23 cellular contexts compared by ENCODE assay signal in genomic region chr18:3233433-3234168, GRCh38. TPM values are rescaled to one million over a fixed set of nuclear protein-coding genes. Genes with fewer than 3 reads are reported as not detected.
"Had no signal": no experiment of that assay in that cellular context is flagged by ENCODE, and none has a peak within 500 bp of the region (broad histone marks: within the 10 kb centered on the region; RNA-seq: fewer than 3 reads in every experiment).

No MANE protein-coding gene starts in this region.

- H3K27ac Mint-ChIP-seq: memory B cell; naive B cell; natural killer cell treated with Interleukin-12 subunit alpha and Interleukin-12 subunit beta and Interleukin-15 and Interleukin-18, amount 100 ng/mL, for 72 hours; stimulated activated naive B cell treated with anti-CD40 and anti-IgM and Interleukin-4, amounts not matched to agents 10 μg/mL and 1 μg/mL and 100 μg/mL, for 72 hours; stimulated activated naive CD8-positive, alpha-beta T cell treated with anti-CD3 and anti-CD28 coated beads, Interleukin-15, Interleukin-2, amounts not matched to agents 100 ng/mL and 50 ng/mL, for 24 hours had no signal

- DNase-seq: dermis blood vessel endothelial cell; effector memory CD4-positive, alpha-beta T cell; esophagus squamous epithelium; gastrocnemius medialis; kidney; left ventricle myocardium superior; naive B cell; psoas muscle; right cardiac atrium; stimulated activated CD4-positive, alpha-beta T cell treated with anti-CD3 and anti-CD28 coated beads, Interleukin-2, amount 100 ng/mL, for 48 hours; stimulated activated naive B cell treated with anti-CD40 and anti-IgM and Interleukin-4, amounts not matched to agents 10 μg/mL and 1 μg/mL and 100 μg/mL, for 72 hours; upper lobe of left lung had no signal

- H3K9me3 ChIP-seq: esophagus squamous epithelium, gastrocnemius medialis, neutrophil, psoas muscle, thoracic aorta, tibial nerve, upper lobe of left lung had no signal

- ATAC-seq: left ventricle myocardium superior; natural killer cell treated with Interleukin-12 subunit alpha and Interleukin-12 subunit beta and Interleukin-15 and Interleukin-18, amount 100 ng/mL, for 72 hours; right cardiac atrium; stimulated activated naive B cell treated with anti-CD40 and anti-IgM and Interleukin-4, amounts not matched to agents 10 μg/mL and 1 μg/mL and 100 μg/mL, for 72 hours had no signal

- H3K36me3 Mint-ChIP-seq: memory B cell; natural killer cell treated with Interleukin-12 subunit alpha and Interleukin-12 subunit beta and Interleukin-15 and Interleukin-18, amount 100 ng/mL, for 72 hours; stimulated activated naive B cell treated with anti-CD40 and anti-IgM and Interleukin-4, amounts not matched to agents 10 μg/mL and 1 μg/mL and 100 μg/mL, for 72 hours had no signal

- H3K4me1 Mint-ChIP-seq: memory B cell, neural crest cell had no signal

- H3K27me3 Mint-ChIP-seq: memory B cell; naive B cell; natural killer cell treated with Interleukin-12 subunit alpha and Interleukin-12 subunit beta and Interleukin-15 and Interleukin-18, amount 100 ng/mL, for 72 hours; stimulated activated naive B cell treated with anti-CD40 and anti-IgM and Interleukin-4, amounts not matched to agents 10 μg/mL and 1 μg/mL and 100 μg/mL, for 72 hours; stimulated activated naive CD8-positive, alpha-beta T cell treated with anti-CD3 and anti-CD28 coated beads, Interleukin-15, Interleukin-2, amounts not matched to agents 100 ng/mL and 50 ng/mL, for 24 hours had no signal

- H3K9me3 Mint-ChIP-seq: memory B cell; naive B cell; natural killer cell treated with Interleukin-12 subunit alpha and Interleukin-12 subunit beta and Interleukin-15 and Interleukin-18, amount 100 ng/mL, for 72 hours; stimulated activated naive B cell treated with anti-CD40 and anti-IgM and Interleukin-4, amounts not matched to agents 10 μg/mL and 1 μg/mL and 100 μg/mL, for 72 hours; stimulated activated naive CD8-positive, alpha-beta T cell treated with anti-CD3 and anti-CD28 coated beads, Interleukin-15, Interleukin-2, amounts not matched to agents 100 ng/mL and 50 ng/mL, for 24 hours had no signal

- H3K4me3 Mint-ChIP-seq: memory B cell; naive B cell; natural killer cell treated with Interleukin-12 subunit alpha and Interleukin-12 subunit beta and Interleukin-15 and Interleukin-18, amount 100 ng/mL, for 72 hours; neural crest cell; stimulated activated naive B cell treated with anti-CD40 and anti-IgM and Interleukin-4, amounts not matched to agents 10 μg/mL and 1 μg/mL and 100 μg/mL, for 72 hours; stimulated activated naive CD8-positive, alpha-beta T cell treated with anti-CD3 and anti-CD28 coated beads, Interleukin-15, Interleukin-2, amounts not matched to agents 100 ng/mL and 50 ng/mL, for 24 hours had no signal

- H3K4me3 ChIP-seq: coronary artery, esophagus squamous epithelium, gastrocnemius medialis, lung, psoas muscle, skin epidermis, thoracic aorta, tibial nerve, upper lobe of left lung had no signal

- H3K36me3 ChIP-seq: esophagus squamous epithelium, gastrocnemius medialis, neutrophil, thoracic aorta, tibial nerve, upper lobe of left lung had no signal

- H3K27me3 ChIP-seq: esophagus squamous epithelium, gastrocnemius medialis, neutrophil, tibial nerve, upper lobe of left lung had no signal

- H3K27ac ChIP-seq: coronary artery, esophagus squamous epithelium, gastrocnemius medialis, neutrophil, psoas muscle, skin epidermis, thoracic aorta, tibial nerve, upper lobe of left lung had no signal

- H3K4me1 ChIP-seq: upper lobe of left lung had no signal

RNA-seq across cellular contexts. Expression of gene MYOM1, which starts 13.8 kb away (rescaled TPM):
- total RNA-seq: endothelial cell of umbilical vein had no signal
